15 cellular contexts compared by ENCODE assay signal in the genomic region with DNA sequence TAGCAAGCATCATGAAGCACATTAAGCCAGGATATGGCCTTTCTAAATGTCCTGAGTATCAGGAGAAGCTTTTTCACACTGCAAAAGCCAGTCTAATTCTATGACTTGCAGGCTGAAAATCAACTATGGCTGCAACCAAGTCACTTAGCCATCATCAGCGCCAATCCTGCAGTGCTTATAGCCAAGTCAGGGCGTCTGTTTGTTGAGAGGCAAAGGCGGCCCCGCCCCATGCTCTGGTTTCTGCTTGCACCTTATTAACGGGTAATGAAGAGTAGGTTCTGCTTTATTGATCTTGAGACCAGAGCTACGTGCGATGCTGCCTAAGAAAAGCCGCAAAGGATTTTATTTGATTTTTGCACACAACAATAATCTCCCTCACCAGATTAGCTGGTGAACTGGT.
DNase-seq lines count a peak whose midpoint lies in the region; ATAC-seq and TF ChIP-seq lines count a peak whose summit lies in the region.
"Had no signal": no experiment of that assay in that cellular context is flagged by ENCODE, and none has a peak within 500 bp of the region (broad histone marks: within the 10 kb centered on the region; RNA-seq: fewer than 3 reads in every experiment).

No MANE protein-coding gene starts in this region.

- H3K4me3 Mint-ChIP-seq in activated CD4-positive, alpha-beta T cell treated with anti-CD3 and anti-CD28 coated beads, Interleukin-2, amount 10 ng/mL, durations not matched to agents 24 days and 14 days: no peak overlapping the region
- H3K4me3 Mint-ChIP-seq in chondrocyte (ENCODE audit: unreplicated experiment): no peak overlapping the region
- H3K4me3 Mint-ChIP-seq: H9 had no signal

- 53 to 67% methylated on average over 8 of the region's 8 CpGs for WGBS in heart right ventricle, 2 donors

- intact Hi-C loops in Right ventricle myocardium inferior (cut with DNase I): loop anchor here (5.0 kb wide), 1 partner anchor 83 kb away; no protein-coding TSS in a partner anchor
- intact Hi-C loops in cardiac septum (cut with DNase I): no loop called here
- intact Hi-C loops in heart right ventricle (cut with DNase I): loop anchor here in 1 of 10 donors (5.0 kb wide), 1 partner anchor 83 kb away; no protein-coding TSS in a partner anchor
- intact Hi-C loops in activated CD4-positive, alpha-beta T cell treated with anti-CD3 and anti-CD28 coated beads, Interleukin-2, amount 10 ng/mL, durations not matched to agents 24 days and 14 days (cut with micrococcal nuclease): no loop called here

- H3K4me1 ChIP-seq in heart right ventricle: peaks cover 8 to 47% (median 36%) of the 10 kb centered on the region in 9 donors
- peaks cover 30 to 37% (median 35%) of the 10 kb centered on the region in 3 donors for H3K4me1 ChIP-seq in skeletal muscle tissue (ENCODE audit: control insufficient read depth in 3 of 3, insufficient read depth in 3 of 3, low read length in 3 of 3)

- H3K27ac ChIP-seq in heart right ventricle: peak overlapping the region; percentile 11 to 86 (median 76)
- H3K27ac ChIP-seq in skeletal muscle tissue (ENCODE audit: low read depth, low read length): peak overlapping the region; percentile 70
- H3K27ac ChIP-seq: BLaER1 had no signal

- no peaks in the 10 kb centered on the region for H3K9me3 Mint-ChIP-seq in activated CD4-positive, alpha-beta T cell treated with anti-CD3 and anti-CD28 coated beads, Interleukin-2, amount 10 ng/mL, durations not matched to agents 24 days and 14 days
- H3K9me3 Mint-ChIP-seq in chondrocyte (ENCODE audit: low read depth): no peaks in the 10 kb centered on the region

- H3K4me3 ChIP-seq in heart right ventricle (peak overlapping the region in 1 of 10 donors; percentile 12), skeletal muscle tissue (ENCODE audit: low read length in 3 of 3) (peak overlapping the region in 2 of 3 donors; percentile 13 to 52)
- H3K4me3 ChIP-seq: BLaER1, GM12878 had no signal

- no peaks in the 10 kb centered on the region for H3K36me3 ChIP-seq in heart right ventricle
- H3K36me3 ChIP-seq in skeletal muscle tissue (ENCODE audit: control insufficient read depth in 3 of 3, insufficient read depth in 3 of 3, low read length in 3 of 3): no peaks in the 10 kb centered on the region
- H3K36me3 ChIP-seq: BLaER1 had no signal

- no peaks in the 10 kb centered on the region for H3K4me1 Mint-ChIP-seq in activated CD4-positive, alpha-beta T cell treated with anti-CD3 and anti-CD28 coated beads, Interleukin-2, amount 10 ng/mL, durations not matched to agents 24 days and 14 days
- H3K4me1 Mint-ChIP-seq in chondrocyte (ENCODE audit: low read depth): no peaks in the 10 kb centered on the region

- H3K36me3 Mint-ChIP-seq in activated CD4-positive, alpha-beta T cell treated with anti-CD3 and anti-CD28 coated beads, Interleukin-2, amount 10 ng/mL, durations not matched to agents 24 days and 14 days (ENCODE audit: low read depth): no peaks in the 10 kb centered on the region
- no peaks in the 10 kb centered on the region for H3K36me3 Mint-ChIP-seq in chondrocyte (ENCODE audit: low read depth)

- TF ChIP-seq CTCF in heart right ventricle (IDR thresholded peaks at IDR 0.05): no peak
- TF ChIP-seq CTCF in chondrocyte (IDR thresholded peaks at IDR 0.05): no peak

- no peak overlapping the region for H3K27ac Mint-ChIP-seq in activated CD4-positive, alpha-beta T cell treated with anti-CD3 and anti-CD28 coated beads, Interleukin-2, amount 10 ng/mL, durations not matched to agents 24 days and 14 days
- no peak overlapping the region for H3K27ac Mint-ChIP-seq in chondrocyte (ENCODE audit: unreplicated experiment)
- H3K27ac Mint-ChIP-seq: H9 had no signal

- DNase-seq in Right ventricle myocardium inferior (ENCODE audit: missing footprints) (no peak), cardiac septum (ENCODE audit: low spot score) (no peak), heart right ventricle (peak; percentile 23 to 33), left kidney (ENCODE audit: low read depth, low spot score) (peak; percentile 8), chondrocyte (ENCODE audit: low spot score) (no peak), D341Med (ENCODE audit: low spot score) (no peak)
- no peak for DNase-seq in activated CD4-positive, alpha-beta T cell treated with anti-CD3 and anti-CD28 coated beads, Interleukin-2, amount 10 ng/mL, durations not matched to agents 24 days and 14 days
- DNase-seq: 8988T, AML-193, DMS 273 treated with DMSO at 0.1 percent for 48 hours, GOT3, H9 had no signal

- peaks cover 15% of the 10 kb centered on the region for H3K27me3 Mint-ChIP-seq in activated CD4-positive, alpha-beta T cell treated with anti-CD3 and anti-CD28 coated beads, Interleukin-2, amount 10 ng/mL, durations not matched to agents 24 days and 14 days
- no peaks in the 10 kb centered on the region for H3K27me3 Mint-ChIP-seq in chondrocyte (ENCODE audit: low read depth)

- ATAC-seq in Right ventricle myocardium inferior (peak; percentile 48), heart right ventricle (peak in 7 of 8 donors; percentile 21 to 68 (median 50))
- ATAC-seq: GM12878 had no signal

- H3K9me3 ChIP-seq in heart right ventricle (no peaks in the 10 kb centered on the region), skeletal muscle tissue (ENCODE audit: control insufficient read depth in 3 of 3, low read length in 3 of 3) (no peaks in the 10 kb centered on the region)
- H3K9me3 ChIP-seq: BLaER1 had no signal

- H3K27me3 ChIP-seq in heart right ventricle (no peaks in the 10 kb centered on the region), skeletal muscle tissue (ENCODE audit: control insufficient read depth in 3 of 3, insufficient read depth in 3 of 3, low read length in 3 of 3) (no peaks in the 10 kb centered on the region)
- H3K27me3 ChIP-seq: BLaER1 had no signal

- H3K9ac ChIP-seq in skeletal muscle tissue (ENCODE audit: low read depth in 1 of 3, low read length in 3 of 3): peak overlapping the region in 2 of 3 donors; percentile 54 to 57
- H3K9ac ChIP-seq: BLaER1 had no signal

Comparison
In these comparisons a context has a peak if more than half of its experiments do, and no peak if none do; other contexts are left out.
1. DNase-seq: peak in heart right ventricle (2 of 2) and left kidney (single experiment); none in Right ventricle myocardium inferior (single experiment), cardiac septum (single experiment), activated CD4-positive, alpha-beta T cell treated with anti-CD3 and anti-CD28 coated beads, Interleukin-2, amount 10 ng/mL, durations not matched to agents 24 days and 14 days (single experiment), chondrocyte (single experiment) and D341Med (single experiment).